In the genomic region with DNA sequence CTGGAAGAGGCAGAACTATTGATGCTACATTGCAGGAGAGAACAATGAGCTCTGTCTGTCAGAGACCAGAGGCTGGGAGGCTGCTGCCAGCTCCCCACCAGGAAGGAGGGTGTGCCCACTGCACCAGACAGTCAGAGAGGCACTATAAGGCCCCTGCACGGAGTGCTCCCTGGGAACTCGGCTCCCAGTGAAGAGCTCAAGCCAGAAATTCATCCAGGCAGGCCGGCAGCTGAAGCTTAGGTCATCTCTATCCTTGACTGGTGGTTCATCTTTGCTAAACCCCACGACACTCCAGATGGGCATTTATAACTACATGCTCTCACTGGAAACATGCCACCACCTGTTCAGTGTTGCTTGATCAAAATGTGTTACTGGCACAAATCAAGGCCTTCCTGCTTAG, we compare ENCODE assay signal across 23 cellular contexts.
A peak's percentile ranks its signal among the peaks of the same experiment; 100 is the strongest.
DNase-seq lines count a peak whose midpoint lies in the region; TF ChIP-seq lines count a peak whose summit lies in the region.
"Had no signal": no experiment of that assay in that cellular context is flagged by ENCODE, and none has a peak within 500 bp of the region (broad histone marks: within the 10 kb centered on the region; RNA-seq: fewer than 3 reads in every experiment).

No MANE protein-coding gene starts in this region.

- no peaks in the 10 kb centered on the region for H3K27me3 Mint-ChIP-seq in nephron progenitor cell (ENCODE audit: low read depth, poor library complexity)
- H3K27me3 Mint-ChIP-seq in endothelial cell (ENCODE audit: unreplicated experiment), result peaks cover 2% of the 10 kb centered on the region
- H3K27me3 Mint-ChIP-seq: activated naive CD8-positive, alpha-beta T cell treated with anti-CD3 and anti-CD28 coated beads for 36 hours; CD4-positive, alpha-beta memory T cell; natural killer cell treated with Interleukin-12 subunit alpha and Interleukin-12 subunit beta and Interleukin-15 and Interleukin-18, amount 100 ng/mL, for 72 hours had no signal

- no peaks in the 10 kb centered on the region for H3K27me3 ChIP-seq in dorsolateral prefrontal cortex
- no peaks in the 10 kb centered on the region for H3K27me3 ChIP-seq in BE2C
- H3K27me3 ChIP-seq: esophagus muscularis mucosa, gastroesophageal sphincter, suprapubic skin, vagina had no signal

- H3K36me3 ChIP-seq in BE2C, result no peaks in the 10 kb centered on the region

- no peak overlapping the region for H3K4me3 ChIP-seq in dorsolateral prefrontal cortex
- H3K4me3 ChIP-seq in BE2C (ENCODE audit: low read depth, low read length), result no peak overlapping the region
- H3K4me3 ChIP-seq: esophagus muscularis mucosa, gastroesophageal sphincter, suprapubic skin, vagina had no signal

- H3K4me1 Mint-ChIP-seq in nephron progenitor cell (peaks cover 54% of the 10 kb centered on the region), endothelial cell (ENCODE audit: unreplicated experiment) (peaks cover 27% of the 10 kb centered on the region)
- H3K4me1 Mint-ChIP-seq: activated naive CD8-positive, alpha-beta T cell treated with anti-CD3 and anti-CD28 coated beads for 36 hours; CD4-positive, alpha-beta memory T cell had no signal

- peaks cover 17% of the 10 kb centered on the region for H3K36me3 Mint-ChIP-seq in nephron progenitor cell (ENCODE audit: low read depth)
- peaks cover 8% of the 10 kb centered on the region for H3K36me3 Mint-ChIP-seq in endothelial cell (ENCODE audit: low read depth, unreplicated experiment)
- H3K36me3 Mint-ChIP-seq: activated naive CD8-positive, alpha-beta T cell treated with anti-CD3 and anti-CD28 coated beads for 36 hours; natural killer cell treated with Interleukin-12 subunit alpha and Interleukin-12 subunit beta and Interleukin-15 and Interleukin-18, amount 100 ng/mL, for 72 hours had no signal

- H3K4me1 ChIP-seq in BE2C, result no peaks in the 10 kb centered on the region

- H3K9me3 Mint-ChIP-seq in nephron progenitor cell, result no peaks in the 10 kb centered on the region
- H3K9me3 Mint-ChIP-seq in endothelial cell (ENCODE audit: unreplicated experiment), result no peaks in the 10 kb centered on the region
- H3K9me3 Mint-ChIP-seq: activated naive CD8-positive, alpha-beta T cell treated with anti-CD3 and anti-CD28 coated beads for 36 hours; activated T-helper 2 cell treated with anti-CD3 and anti-CD28 coated beads, Interferon-gamma antibody, Interleukin-2, Interleukin-4, amounts not matched to agents 10 μg/mL and 5 μg/mL and 100 μg/mL, durations not matched to agents 14 hours and 24 hours and 36 hours; CD4-positive, alpha-beta memory T cell; natural killer cell treated with Interleukin-12 subunit alpha and Interleukin-12 subunit beta and Interleukin-15 and Interleukin-18, amount 100 ng/mL, for 72 hours had no signal

- H3K9me3 ChIP-seq in BE2C, result no peaks in the 10 kb centered on the region
- H3K9me3 ChIP-seq: esophagus muscularis mucosa, gastroesophageal sphincter, SK-N-SH, suprapubic skin, vagina had no signal

- H3K27ac Mint-ChIP-seq in nephron progenitor cell (peak overlapping the region; percentile 85), endothelial cell (ENCODE audit: unreplicated experiment) (no peak overlapping the region)
- H3K27ac Mint-ChIP-seq: activated naive CD8-positive, alpha-beta T cell treated with anti-CD3 and anti-CD28 coated beads for 36 hours; activated T-helper 2 cell treated with anti-CD3 and anti-CD28 coated beads, Interferon-gamma antibody, Interleukin-2, Interleukin-4, amounts not matched to agents 10 μg/mL and 5 μg/mL and 100 μg/mL, durations not matched to agents 14 hours and 24 hours and 36 hours; CD4-positive, alpha-beta memory T cell; natural killer cell treated with Interleukin-12 subunit alpha and Interleukin-12 subunit beta and Interleukin-15 and Interleukin-18, amount 100 ng/mL, for 72 hours had no signal

- H3K27ac ChIP-seq in dorsolateral prefrontal cortex, result peak overlapping the region in 39 of 59 donors; percentile 3 to 85 (median 51)
- H3K27ac ChIP-seq: esophagus muscularis mucosa, gastroesophageal sphincter, suprapubic skin, vagina, VCaP had no signal

- intact Hi-C loops in dorsolateral prefrontal cortex (cut with DNase I), result loop anchor here in 1 of 2 donors (10.0 kb wide), 1 partner anchor 382 kb away; no protein-coding TSS in a partner anchor

- no peak overlapping the region for H3K4me3 Mint-ChIP-seq in nephron progenitor cell
- no peak overlapping the region for H3K4me3 Mint-ChIP-seq in endothelial cell (ENCODE audit: unreplicated experiment)
- H3K4me3 Mint-ChIP-seq: activated naive CD8-positive, alpha-beta T cell treated with anti-CD3 and anti-CD28 coated beads for 36 hours; CD4-positive, alpha-beta memory T cell; natural killer cell treated with Interleukin-12 subunit alpha and Interleukin-12 subunit beta and Interleukin-15 and Interleukin-18, amount 100 ng/mL, for 72 hours had no signal

- DNase-seq in NCI-H524 (lab: John Stamatoyannopoulos, UW), result peak; percentile 97 to 99
- DNase-seq in dorsolateral prefrontal cortex, result peak in 8 of 10 donors; percentile 17 to 72 (median 53)
- DNase-seq in nephron progenitor cell, result no peak
- no peak for DNase-seq in endothelial cell (ENCODE audit: low spot score)
- DNase-seq in BE2C, result no peak
- no peak for DNase-seq in dedifferentiated amniotic fluid mesenchymal stem cell (ENCODE audit: extremely low spot score)
- no peak for DNase-seq in activated CD4-positive, alpha-beta T cell treated with anti-CD3 and anti-CD28 coated beads, Interleukin-2, amount 50 U/mL, for 1 hour
- DNase-seq: activated CD8-positive, alpha-beta memory T cell treated with anti-CD3 and anti-CD28 coated beads, Interleukin-2, amount 50 U/mL, for 4 hours; activated naive CD8-positive, alpha-beta T cell treated with anti-CD3 and anti-CD28 coated beads for 36 hours; CD4-positive, alpha-beta memory T cell; DMS153; effector CD8-positive, alpha-beta T cell; KBM-7; NCI-H2029; RPMI8226; SK-N-SH had no signal

- no peak for TF ChIP-seq CTCF in dorsolateral prefrontal cortex (IDR thresholded peaks at IDR 0.05 in 54 of 56, conservative IDR thresholded peaks at IDR 0.05 in 2 of 56; ENCODE audit: low read depth in 1 of 56, partially characterized antibody in 56 of 56)
- no peak for TF ChIP-seq CTCF in nephron progenitor cell (IDR thresholded peaks at IDR 0.05)
- no peak for TF ChIP-seq CTCF in endothelial cell (IDR thresholded peaks at IDR 0.05; ENCODE audit: unreplicated experiment)
- no peak for TF ChIP-seq CTCF in BE2C (IDR thresholded peaks at IDR 0.05; ENCODE audit: low read depth, low read length)

Comparison
In these comparisons a context has a peak if more than half of its experiments do, and no peak if none do; other contexts are left out.
1. DNase-seq: peak in NCI-H524 (2 of 2) and dorsolateral prefrontal cortex (8 of 10); none in nephron progenitor cell (single experiment), endothelial cell (single experiment), BE2C (single experiment), dedifferentiated amniotic fluid mesenchymal stem cell (single experiment) and activated CD4-positive, alpha-beta T cell treated with anti-CD3 and anti-CD28 coated beads, Interleukin-2, amount 50 U/mL, for 1 hour (single experiment).